ENCODE assay signal across 8 cellular contexts in genomic region chr3:100492810-100493140, GRCh38.
DNase-seq lines count a peak whose midpoint lies in the region; ATAC-seq lines count a peak whose summit lies in the region.

No MANE protein-coding gene starts in this region.

- H3K27ac Mint-ChIP-seq in activated naive CD8-positive, alpha-beta T cell: no peak overlapping the region

- H3K27ac ChIP-seq in iPS-20b (ENCODE audit: low read length) (no peak overlapping the region), substantia nigra (ENCODE audit: low read depth, low read length, poor library complexity, severe bottlenecking) (peak overlapping the region; percentile 49)

- H3K9me3 ChIP-seq in iPS-20b (ENCODE audit: insufficient read depth, low read depth, low read length): no peaks in the 10 kb centered on the region

- ATAC-seq in GM21723 (IDR thresholded peaks at IDR 0.05; ENCODE audit: unreplicated experiment): no peak

- H3K9ac ChIP-seq in iPS-20b (ENCODE audit: low read depth, low read length): peak overlapping the region; percentile 63; the same call in 1 of the 2 replicates

- H3K9me3 Mint-ChIP-seq in activated naive CD8-positive, alpha-beta T cell (ENCODE audit: low read depth): no peaks in the 10 kb centered on the region

- H3K27me3 ChIP-seq in iPS-20b (ENCODE audit: insufficient read depth, low read length): no peaks in the 10 kb centered on the region

- no peaks in the 10 kb centered on the region for H3K36me3 ChIP-seq in iPS-20b (ENCODE audit: insufficient read depth, low read depth, low read length)

- peaks cover 13% of the 10 kb centered on the region for H3K27me3 Mint-ChIP-seq in activated naive CD8-positive, alpha-beta T cell

- peaks cover 7% of the 10 kb centered on the region; the same call in 1 of the 2 replicates for H3K4me1 ChIP-seq in iPS-20b (ENCODE audit: insufficient read depth, low read length)

- peaks cover 10% of the 10 kb centered on the region for H3K4me1 Mint-ChIP-seq in activated naive CD8-positive, alpha-beta T cell (ENCODE audit: low read depth)

- no peaks in the 10 kb centered on the region for H3K36me3 Mint-ChIP-seq in activated naive CD8-positive, alpha-beta T cell

- peak; percentile 64 for DNase-seq in NCI-H1105 treated with DMSO at 0.1 percent for 48 hours (lab: John Stamatoyannopoulos, UW)
- no peak for DNase-seq in NCI-H1105 (lab: John Stamatoyannopoulos, UW)
- no peak for DNase-seq in substantia nigra (lab: John Stamatoyannopoulos, UW)
- no peak for DNase-seq in NK-92 (lab: John Stamatoyannopoulos, UW; ENCODE audit: unreplicated experiment)
- DNase-seq in HUDEP-2 (lab: John Stamatoyannopoulos, UW; ENCODE audit: unreplicated experiment in 76 of 76): no peak

- peak overlapping the region; percentile 85 for H3K4me3 Mint-ChIP-seq in activated naive CD8-positive, alpha-beta T cell

- H3K4me3 ChIP-seq in iPS-20b (ENCODE audit: low read length): peak overlapping the region; percentile 89
